In the genomic region with DNA sequence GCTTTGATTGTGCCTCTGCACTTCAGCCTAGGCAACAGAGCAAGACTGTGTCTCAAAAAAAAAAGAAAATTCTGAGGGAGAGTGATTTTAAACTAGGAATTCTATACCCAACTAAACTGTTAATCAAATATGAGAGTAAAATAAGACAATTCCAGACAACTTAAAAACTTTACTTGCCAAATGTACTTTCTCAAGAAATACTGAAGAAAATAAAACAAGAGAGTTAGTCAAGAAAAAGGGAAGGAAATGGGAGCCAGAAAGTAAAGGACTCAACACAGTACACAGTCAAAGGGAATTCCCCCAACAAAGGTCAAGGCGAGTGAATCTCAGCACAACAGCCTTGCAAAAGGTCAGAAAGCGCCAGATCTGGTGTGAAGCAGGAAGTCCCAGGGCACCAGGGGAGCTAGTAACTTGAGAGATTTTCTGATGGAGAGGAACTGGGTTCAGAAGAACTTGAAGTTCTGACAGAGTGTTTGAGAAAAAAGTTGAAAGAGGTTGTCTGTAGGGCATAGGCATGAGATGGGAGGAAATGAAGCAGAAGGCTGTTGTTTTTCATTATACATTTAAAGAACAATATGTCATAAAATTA, we compare ENCODE assay signal across 12 cellular contexts. TPM values are rescaled to one million over a fixed set of nuclear protein-coding genes. Genes with fewer than 3 reads are reported as not detected.
A peak's percentile ranks its signal among the peaks of the same experiment; 100 is the strongest.
DNase-seq lines count a peak whose midpoint lies in the region; ATAC-seq and FAIRE-seq lines count a peak whose summit lies in the region.
"Had no signal": no experiment of that assay in that cellular context is flagged by ENCODE, and none has a peak within 500 bp of the region (broad histone marks: within the 10 kb centered on the region; RNA-seq: fewer than 3 reads in every experiment).

No MANE protein-coding gene starts in this region.

- no peak overlapping the region for H3K4me3 Mint-ChIP-seq in T-helper 1 cell treated with Interleukin-12 subunit alpha and Interleukin-12 subunit beta and Interleukin-4 antibody, amounts not matched to agents 30 μg/mL and 1 μg/mL, for 36 hours
- H3K4me3 Mint-ChIP-seq in activated naive CD8-positive, alpha-beta T cell: peak overlapping the region; percentile 15

- ATAC-seq in sciatic nerve: peak; percentile 80

- H3K9me3 Mint-ChIP-seq in T-helper 1 cell treated with Interleukin-12 subunit alpha and Interleukin-12 subunit beta and Interleukin-4 antibody, amounts not matched to agents 30 μg/mL and 1 μg/mL, for 36 hours: peaks cover 28% of the 10 kb centered on the region
- H3K9me3 Mint-ChIP-seq in activated naive CD8-positive, alpha-beta T cell (ENCODE audit: low read depth): peaks cover under 1% of the 10 kb centered on the region

- peak overlapping the region; percentile 62 for H3K27ac Mint-ChIP-seq in T-helper 1 cell treated with Interleukin-12 subunit alpha and Interleukin-12 subunit beta and Interleukin-4 antibody, amounts not matched to agents 30 μg/mL and 1 μg/mL, for 36 hours
- peak overlapping the region; percentile 74 for H3K27ac Mint-ChIP-seq in activated naive CD8-positive, alpha-beta T cell

- FAIRE-seq in RCC 7860 (lab: Jason Lieb, UNC): no peak
- FAIRE-seq: endometrium, G401.6, H1 had no signal

- H3K36me3 Mint-ChIP-seq in T-helper 1 cell treated with Interleukin-12 subunit alpha and Interleukin-12 subunit beta and Interleukin-4 antibody, amounts not matched to agents 30 μg/mL and 1 μg/mL, for 36 hours (ENCODE audit: low read depth): no peaks in the 10 kb centered on the region
- peaks cover 4% of the 10 kb centered on the region for H3K36me3 Mint-ChIP-seq in activated naive CD8-positive, alpha-beta T cell

- DNase-seq in T-helper 1 cell (no peak), KG1 (lab: John Stamatoyannopoulos, UW) (peak; percentile 7), sciatic nerve (ENCODE audit: low spot score) (no peak), AG20443 (ENCODE audit: low spot score) (no peak), RCC 7860 (ENCODE audit: low spot score) (no peak), EL (no peak)
- DNase-seq: NCI-H524 treated with DMSO at 0.1 percent for 48 hours had no signal

- intact Hi-C loops in sciatic nerve (cut with DNase I): no loop called here

- peaks cover 9% of the 10 kb centered on the region for H3K4me1 Mint-ChIP-seq in T-helper 1 cell treated with Interleukin-12 subunit alpha and Interleukin-12 subunit beta and Interleukin-4 antibody, amounts not matched to agents 30 μg/mL and 1 μg/mL, for 36 hours (ENCODE audit: low read depth)
- peaks cover 20% of the 10 kb centered on the region for H3K4me1 Mint-ChIP-seq in activated naive CD8-positive, alpha-beta T cell (ENCODE audit: low read depth)

- H3K27me3 Mint-ChIP-seq in T-helper 1 cell treated with Interleukin-12 subunit alpha and Interleukin-12 subunit beta and Interleukin-4 antibody, amounts not matched to agents 30 μg/mL and 1 μg/mL, for 36 hours (ENCODE audit: low read depth): no peaks in the 10 kb centered on the region
- no peaks in the 10 kb centered on the region for H3K27me3 Mint-ChIP-seq in activated naive CD8-positive, alpha-beta T cell

RNA-seq across cellular contexts. Expression of a gene that starts 22.6 kb away (rescaled TPM):
- 20.1 TPM for total RNA-seq in sciatic nerve
